ENCODE assay signal across 21 cellular contexts in the genomic region with DNA sequence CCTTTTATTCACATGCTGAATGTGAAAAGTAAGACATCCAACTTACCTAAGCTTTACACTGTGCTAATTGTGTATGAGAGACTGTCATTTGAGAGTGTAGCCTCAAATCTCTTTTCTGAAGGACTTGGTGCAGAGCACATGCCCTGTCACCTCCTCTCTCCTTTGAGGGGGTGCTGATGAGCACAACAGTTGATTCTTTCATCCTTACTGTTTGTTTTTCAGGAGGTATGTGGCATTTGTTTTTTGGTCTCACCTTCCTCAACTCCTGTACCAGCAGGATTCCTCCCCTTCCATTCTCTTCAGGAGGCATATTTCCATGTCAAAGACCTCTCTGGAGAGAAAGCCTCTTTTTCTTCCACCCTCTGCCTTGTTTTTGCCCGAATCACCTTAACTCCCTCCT.
DNase-seq lines count a peak whose midpoint lies in the region; ATAC-seq, FAIRE-seq and TF ChIP-seq lines count a peak whose summit lies in the region.
"Had no signal": no experiment of that assay in that cellular context is flagged by ENCODE, and none has a peak within 500 bp of the region (broad histone marks: within the 10 kb centered on the region; RNA-seq: fewer than 3 reads in every experiment).

No MANE protein-coding gene starts in this region.

- POLR2A ChIA-PET in Panc1 (lab: Charles Lee) (no interaction called here), HepG2 (lab: Yijun Ruan, JAX) (no interaction called here)

- H3K4me1 ChIP-seq in Panc1 (ENCODE audit: control insufficient read depth, insufficient read depth, low read length) (no peaks in the 10 kb centered on the region), HepG2 (ENCODE audit: insufficient read depth, low read length) (peaks cover 14% of the 10 kb centered on the region), psoas muscle (no peaks in the 10 kb centered on the region)
- H3K4me1 ChIP-seq: prostate gland had no signal

- no peak overlapping the region for H2AFZ ChIP-seq in HepG2 (ENCODE audit: low read length)
- H2AFZ ChIP-seq: PC-9 had no signal

- no peak for TF ChIP-seq POLR2A in HepG2 (IDR thresholded peaks at IDR 0.05; ENCODE audit: insufficient read depth in 1 of 2, low read depth in 2 of 2, low read length in 2 of 2)

- H3K27me3 ChIP-seq in HL-60 (ENCODE audit: insufficient read depth, poor library complexity, severe bottlenecking) (no peaks in the 10 kb centered on the region), Panc1 (ENCODE audit: control insufficient read depth, insufficient read depth, low read length) (no peaks in the 10 kb centered on the region), HepG2 (ENCODE audit: control insufficient read depth in 1 of 2, insufficient read depth in 2 of 2, low read length in 2 of 2) (no peaks in the 10 kb centered on the region), psoas muscle (ENCODE audit: insufficient read depth in 3 of 3, low read length in 2 of 3) (no peaks in the 10 kb centered on the region)

- no peak for FAIRE-seq in HepG2 (lab: Jason Lieb, UNC)

- BruUV-seq in Panc1 (replicated peaks; lab: Mats Ljungman, UMichigan) (no TSS peak), HepG2 (replicated peaks; lab: Mats Ljungman, UMichigan) (no TSS peak)

- no peak for TF ChIP-seq RAD21 in HepG2 (CRISPR knock-in tag; IDR thresholded peaks at IDR 0.05)

- in situ Hi-C loops in Panc1 (cut with HindIII; ENCODE audit: low pct_unique_long_range_greater_than_20kb, low sequenced_read_pairs) (no loop called here), HepG2 (cut with HindIII; ENCODE audit: extremely low pct_ligation_motif_present, low pct_unique_long_range_greater_than_20kb) (no loop called here)

- no peak overlapping the region for H3K9ac ChIP-seq in HepG2 (ENCODE audit: insufficient read depth, low read depth, low read length)

- intact Hi-C loops in Panc1 (cut with micrococcal nuclease; ENCODE audit: unreplicated experiment), result no loop called here
- intact Hi-C loops in HepG2 (cut with micrococcal nuclease; ENCODE audit: unreplicated experiment), result no loop called here
- intact Hi-C loops in psoas muscle (cut with DNase I), result no loop called here

- H4K20me1 ChIP-seq in HepG2 (ENCODE audit: insufficient read depth, low read length), result no peaks in the 10 kb centered on the region

- ATAC-seq in Panc1 (no peak), HepG2 (peak; percentile 72), psoas muscle (peak in 2 of 4 donors; percentile 8 to 24), HG02678 (IDR thresholded peaks at IDR 0.05; ENCODE audit: unreplicated experiment) (no peak), GM21360 (IDR thresholded peaks at IDR 0.05; ENCODE audit: unreplicated experiment) (no peak)
- ATAC-seq: activated T-cell treated with anti-CD3 and anti-CD28 coated beads, Interleukin-2, amount 50 U/mL, for 4 hours; CD8-positive, alpha-beta T cell; left colon; stimulated activated naive B cell treated with anti-CD40 and anti-IgM and Interleukin-4, amounts not matched to agents 10 μg/mL and 1 μg/mL and 100 μg/mL, for 72 hours had no signal

- CTCF ChIA-PET in Panc1 (lab: Charles Lee), result no interaction called here
- CTCF ChIA-PET in HepG2 (lab: Yijun Ruan, JAX; ENCODE audit: low intra/inter-chr PET ratio, low total read pairs), result no interaction called here

- 0% methylated on average over 1 of the region's 1 CpG for WGBS in HepG2 (ENCODE audit: low lambda C conversion rate)
- 42 to 45% (median 43%) methylated on average over 1 of the region's 1 CpG for WGBS in psoas muscle, 3 donors

- TF ChIP-seq CTCF in HL-60 (IDR thresholded peaks at IDR 0.05; ENCODE audit: insufficient read depth, low read length), result no peak
- TF ChIP-seq CTCF in Panc1 (IDR thresholded peaks at IDR 0.05), result no peak
- TF ChIP-seq CTCF in HepG2 (CRISPR knock-in tag; IDR thresholded peaks at IDR 0.05), result no peak
- TF ChIP-seq CTCF in psoas muscle (IDR thresholded peaks at IDR 0.05), result no peak

- DNase-seq in HL-60 (ENCODE audit: low read depth in 1 of 2, low spot score in 1 of 2) (no peak), Panc1 (ENCODE audit: low read depth, low spot score) (no peak), HepG2 (ENCODE audit: low spot score) (no peak), psoas muscle (no peak), NAMALWA (ENCODE audit: low spot score) (no peak)
- no peak for DNase-seq in activated CD8-positive, alpha-beta memory T cell treated with anti-CD3 and anti-CD28 coated beads for 24 hours
- DNase-seq: activated CD4-positive, alpha-beta T cell treated with anti-CD3 and anti-CD28 coated beads for 1 hour; activated naive CD4-positive, alpha-beta T cell; activated T-cell treated with anti-CD3 and anti-CD28 coated beads, Interleukin-2, amount 50 U/mL, for 4 hours; CD8-positive, alpha-beta T cell; left colon; natural killer cell; PC-9; SHP77 treated with DMSO at 0.1 percent for 48 hours; stimulated activated naive B cell treated with anti-CD40 and anti-IgM and Interleukin-4, amounts not matched to agents 10 μg/mL and 1 μg/mL and 100 μg/mL, for 72 hours had no signal

- H3K4me3 ChIP-seq in HL-60 (replicated peaks; ENCODE audit: insufficient read depth, low read length) (no peak overlapping the region), Panc1 (ENCODE audit: low read depth in 2 of 2, low read length in 2 of 2) (no peak overlapping the region), HepG2 (replicated peaks in 1 of 3; ENCODE audit: insufficient read depth in 1 of 3, low read depth in 2 of 3, low read length in 3 of 3) (no peak overlapping the region), psoas muscle (no peak overlapping the region)
- H3K4me3 ChIP-seq: coronary artery, PC-9, prostate gland, skin epidermis, thoracic aorta had no signal

- H3K9me3 ChIP-seq in Panc1 (ENCODE audit: control insufficient read depth, insufficient read depth, low read depth, low read length) (no peaks in the 10 kb centered on the region), HepG2 (ENCODE audit: low read length) (no peaks in the 10 kb centered on the region), psoas muscle (no peaks in the 10 kb centered on the region)
- H3K9me3 ChIP-seq: prostate gland, thoracic aorta had no signal

- H3K36me3 ChIP-seq in Panc1 (ENCODE audit: control insufficient read depth, insufficient read depth, low read length), result no peaks in the 10 kb centered on the region
- H3K36me3 ChIP-seq in HepG2 (replicated peaks in 1 of 2; ENCODE audit: control insufficient read depth in 1 of 2, insufficient read depth in 2 of 2, low read length in 2 of 2), result no peaks in the 10 kb centered on the region
- H3K36me3 ChIP-seq in psoas muscle (ENCODE audit: insufficient read depth in 1 of 2, low read depth in 1 of 2), result no peaks in the 10 kb centered on the region
- H3K36me3 ChIP-seq: prostate gland, thoracic aorta had no signal

- H3K4me2 ChIP-seq in HepG2 (ENCODE audit: low read depth, low read length), result peak overlapping the region; percentile 37; the same call in 1 of the 2 replicates
- H3K4me2 ChIP-seq: PC-9 had no signal

- H3K79me2 ChIP-seq in HepG2 (ENCODE audit: insufficient read depth, low read length), result no peaks in the 10 kb centered on the region

- TF ChIP-seq EP300 in HepG2 (IDR thresholded peaks at IDR 0.05; ENCODE audit: low read depth in 2 of 2, low read length in 2 of 2) (no peak), HepG2 (CRISPR knock-in tag; IDR thresholded peaks at IDR 0.05; ENCODE audit: borderline replicate concordance) (no peak)

- H3K27ac ChIP-seq in HL-60 (replicated peaks), result peak overlapping the region; percentile 95
- peak overlapping the region; percentile 58; the same call in 1 of the 2 replicates for H3K27ac ChIP-seq in Panc1 (ENCODE audit: low read length)
- H3K27ac ChIP-seq in HepG2 (ENCODE audit: extremely low read length, insufficient read depth, low read length), result no peak overlapping the region
- H3K27ac ChIP-seq in psoas muscle, result peak overlapping the region; percentile 33
- H3K27ac ChIP-seq: coronary artery, PC-9, prostate gland, skin epidermis, thoracic aorta had no signal

TF ChIP-seq in HepG2, 621 proteins besides CTCF, POLR2A, EP300 and RAD21:
- TF ChIP-seq AGO1 (IDR thresholded peaks at IDR 0.05; ENCODE audit: low read depth, low read length, poor library complexity, severe bottlenecking), result no peak
- TF ChIP-seq, protein P1, sequence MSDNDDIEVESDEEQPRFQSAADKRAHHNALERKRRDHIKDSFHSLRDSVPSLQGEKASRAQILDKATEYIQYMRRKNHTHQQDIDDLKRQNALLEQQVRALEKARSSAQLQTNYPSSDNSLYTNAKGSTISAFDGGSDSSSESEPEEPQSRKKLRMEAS (IDR thresholded peaks at IDR 0.05), result peak; percentile 33; the same call in 1 of the 2 replicates
